8 cellular contexts compared by ENCODE assay signal in genomic region chr1:119648620-119649004, GRCh38. TPM values are rescaled to one million over a fixed set of nuclear protein-coding genes. Genes with fewer than 3 reads are reported as not detected.
A peak's percentile ranks its signal among the peaks of the same experiment; 100 is the strongest.
DNase-seq lines count a peak whose midpoint lies in the region; ATAC-seq and TF ChIP-seq lines count a peak whose summit lies in the region.

No MANE protein-coding gene starts in this region.

- H3K27me3 Mint-ChIP-seq in WTC11 (ENCODE audit: low read depth) = peaks cover 15% of the 10 kb centered on the region
- H3K27me3 Mint-ChIP-seq in glutamatergic neuron (ENCODE audit: unreplicated experiment) = peaks cover 8% of the 10 kb centered on the region

- H3K4me3 Mint-ChIP-seq in WTC11 = peak overlapping the region; percentile 91
- H3K4me3 Mint-ChIP-seq in glutamatergic neuron (ENCODE audit: unreplicated experiment) = peak overlapping the region; percentile 72

- CTCF ChIA-PET in WTC11 (lab: Charles Lee) = interaction anchor here (1.0 to 4.8 kb wide), 20 partner anchors 10 to 508 kb away, joined by 3 to 90 read pairs (median 14); partner anchors contain the start of genes PHGDH and WARS2

- TF ChIP-seq CTCF in WTC11 (IDR thresholded peaks at IDR 0.05) = no peak
- no peak for TF ChIP-seq CTCF in glutamatergic neuron (IDR thresholded peaks at IDR 0.05; ENCODE audit: partially characterized antibody, unreplicated experiment)

- H3K27ac Mint-ChIP-seq in WTC11 = peak overlapping the region; percentile 3; the same call in 1 of the 2 replicates
- peak overlapping the region; percentile 79 for H3K27ac Mint-ChIP-seq in glutamatergic neuron (ENCODE audit: unreplicated experiment)

- no peak for ATAC-seq in WTC11

- peak; percentile 47 for DNase-seq in H7
- no peak for DNase-seq in WTC11 (ENCODE audit: low spot score)
- no peak for DNase-seq in glutamatergic neuron
- no peak for DNase-seq in NCI-H1105 treated with DMSO at 0.1 percent for 48 hours (lab: John Stamatoyannopoulos, UW)
- DNase-seq in SIG-M5 (lab: John Stamatoyannopoulos, UW) = no peak
- no peak for DNase-seq in D341Med (ENCODE audit: low spot score)
- no peak for DNase-seq in stimulated activated CD4-positive, alpha-beta T cell treated with anti-CD3 and anti-CD28 coated beads, Interleukin-12 subunit alpha, Interleukin-12 subunit beta, amount 100 ng/mL, for 4 hours

- peaks cover 21% of the 10 kb centered on the region for H3K4me1 ChIP-seq in skeletal muscle satellite cell (ENCODE audit: control insufficient read depth, insufficient read depth, low read length)

- peak overlapping the region; percentile 75 for H3K4me3 ChIP-seq in H7 (ENCODE audit: insufficient read depth, low read depth, low read length)
- peak overlapping the region; percentile 96 for H3K4me3 ChIP-seq in skeletal muscle satellite cell (ENCODE audit: low read length)

- H3K36me3 ChIP-seq in H7 (replicated peaks; ENCODE audit: control insufficient read depth, insufficient read depth, low read length) (no peaks in the 10 kb centered on the region), skeletal muscle satellite cell (ENCODE audit: insufficient read depth, low read length) (no peaks in the 10 kb centered on the region)

- POLR2A ChIA-PET in WTC11 (lab: Charles Lee) = interaction anchor here (0.6 to 3.7 kb wide), 11 partner anchors 9 to 66 kb away, joined by 3 to 44 read pairs (median 8); no protein-coding TSS in a partner anchor

- no peaks in the 10 kb centered on the region for H3K9me3 Mint-ChIP-seq in WTC11
- peaks cover 10% of the 10 kb centered on the region for H3K9me3 Mint-ChIP-seq in glutamatergic neuron (ENCODE audit: unreplicated experiment)

- H3K4me1 Mint-ChIP-seq in WTC11 (peaks cover 43% of the 10 kb centered on the region), glutamatergic neuron (ENCODE audit: low read depth, unreplicated experiment) (peaks cover 26% of the 10 kb centered on the region)

- no peaks in the 10 kb centered on the region for H3K36me3 Mint-ChIP-seq in WTC11
- no peaks in the 10 kb centered on the region for H3K36me3 Mint-ChIP-seq in glutamatergic neuron (ENCODE audit: unreplicated experiment)

- peak overlapping the region; percentile 90 for H3K9ac ChIP-seq in skeletal muscle satellite cell (ENCODE audit: low read depth, low read length)

- H3K4me2 ChIP-seq in skeletal muscle satellite cell (ENCODE audit: low read length) = peak overlapping the region; percentile 88

- H3K27me3 ChIP-seq in H7 (ENCODE audit: control insufficient read depth, insufficient read depth, low read length) (no peaks in the 10 kb centered on the region; the same call in 1 of the 2 replicates), skeletal muscle satellite cell (ENCODE audit: control insufficient read depth, insufficient read depth, low read length) (peaks cover 32% of the 10 kb centered on the region)

- H3K9me3 ChIP-seq in skeletal muscle satellite cell (replicated peaks; ENCODE audit: low read length) = no peaks in the 10 kb centered on the region

TF ChIP-seq in WTC11, 78 proteins besides CTCF, POLR2A, EP300 and RAD21 (continues in another document):
- TF ChIP-seq NR1H2 (CRISPR knock-in tag; IDR thresholded peaks at IDR 0.05) (no peak), SOX15 (CRISPR knock-in tag; IDR thresholded peaks at IDR 0.05) (no peak), ZNF317 (CRISPR knock-in tag; IDR thresholded peaks at IDR 0.05; ENCODE audit: borderline replicate concordance, low read depth) (no peak), ATF2 (CRISPR knock-in tag; IDR thresholded peaks at IDR 0.05; ENCODE audit: borderline replicate concordance, low read depth) (no peak), FOXK1 (CRISPR knock-in tag; IDR thresholded peaks at IDR 0.05) (no peak), PRRX2 (CRISPR knock-in tag; IDR thresholded peaks at IDR 0.05) (no peak), ZNF416 (CRISPR knock-in tag; IDR thresholded peaks at IDR 0.05) (no peak), ZNF281 (CRISPR knock-in tag; IDR thresholded peaks at IDR 0.05) (no peak), MAX (CRISPR knock-in tag; IDR thresholded peaks at IDR 0.05) (no peak), NR3C1 (CRISPR knock-in tag; conservative IDR thresholded peaks at IDR 0.05; ENCODE audit: low read depth) (no peak), AFF4 (CRISPR knock-in tag; IDR thresholded peaks at IDR 0.05; ENCODE audit: borderline replicate concordance) (no peak), RORB (CRISPR knock-in tag; IDR thresholded peaks at IDR 0.05) (no peak), MYBL2 (CRISPR knock-in tag; IDR thresholded peaks at IDR 0.05) (no peak), TCF7 (CRISPR knock-in tag; IDR thresholded peaks at IDR 0.05; ENCODE audit: low read depth) (no peak), FOXP4 (CRISPR knock-in tag; IDR thresholded peaks at IDR 0.05) (no peak)

RNA-seq across cellular contexts. Expression of gene ZNF697, which starts 0.5 kb away (rescaled TPM):
- total RNA-seq in H7 (2014; rRNA removed; shearing (Covaris generic)) = 17.3 and 20.1 TPM in 2 replicates
- 13.9 to 18.0 TPM (median 14.2 TPM) in 3 replicates for total RNA-seq in WTC11 (2021)
- total RNA-seq in glutamatergic neuron (ENCODE audit: unreplicated experiment) = 41.9 TPM
- total RNA-seq in skeletal muscle satellite cell (2012; rRNA removed) = 10.9 and 15.7 TPM in 2 replicates
